Comparison of ENCODE assay signal across 10 cellular contexts in the genomic region with DNA sequence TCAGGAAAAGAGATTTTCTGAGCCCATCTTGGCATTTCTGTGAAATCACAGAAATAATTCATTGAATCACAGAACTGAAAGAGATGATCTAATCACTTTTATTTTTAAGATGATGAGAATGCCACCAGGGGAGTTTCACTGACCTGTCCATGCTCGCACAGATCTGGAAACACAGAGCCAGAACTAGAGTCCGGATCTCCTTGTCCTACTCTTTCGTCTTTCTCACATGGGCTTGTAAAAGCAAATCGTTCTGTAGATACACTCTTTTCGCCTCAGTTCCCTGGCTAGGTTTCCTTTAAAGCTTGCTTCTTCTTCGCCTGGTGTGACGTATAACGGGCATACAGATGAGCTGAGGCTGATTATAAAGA.
DNase-seq lines count a peak whose midpoint lies in the region; TF ChIP-seq lines count a peak whose summit lies in the region.
"Had no signal": no experiment of that assay in that cellular context is flagged by ENCODE, and none has a peak within 500 bp of the region (broad histone marks: within the 10 kb centered on the region; RNA-seq: fewer than 3 reads in every experiment).

No MANE protein-coding gene starts in this region.

- no peaks in the 10 kb centered on the region for H3K36me3 Mint-ChIP-seq in activated T-cell treated with anti-CD3 and anti-CD28 coated beads, Interleukin-2, amount 50 U/mL, for 24 hours (ENCODE audit: low read depth)

- H3K4me3 ChIP-seq in foreskin fibroblast (ENCODE audit: low read depth in 1 of 2, low read length in 2 of 2) (peak overlapping the region; percentile 26 to 55), thymus (ENCODE audit: low read length) (no peak overlapping the region)
- H3K4me3 ChIP-seq: A549 had no signal

- no peaks in the 10 kb centered on the region for H3K9me3 Mint-ChIP-seq in activated T-cell treated with anti-CD3 and anti-CD28 coated beads, Interleukin-2, amount 50 U/mL, for 24 hours

- H3K27me3 ChIP-seq in thymus (ENCODE audit: control insufficient read depth, insufficient read depth): no peaks in the 10 kb centered on the region

- peak overlapping the region; percentile 81 for H3K27ac Mint-ChIP-seq in activated T-cell treated with anti-CD3 and anti-CD28 coated beads, Interleukin-2, amount 50 U/mL, for 24 hours

- H3K36me3 ChIP-seq in thymus (ENCODE audit: control insufficient read depth, insufficient read depth): no peaks in the 10 kb centered on the region

- H3K9me3 ChIP-seq in thymus (ENCODE audit: control insufficient read depth): no peaks in the 10 kb centered on the region
- H3K9me3 ChIP-seq: A549 had no signal

- peaks cover 22% of the 10 kb centered on the region for H3K27me3 Mint-ChIP-seq in activated T-cell treated with anti-CD3 and anti-CD28 coated beads, Interleukin-2, amount 50 U/mL, for 24 hours

- 90% methylated on average over 8 of the region's 8 CpGs for WGBS in thymus

- no peaks in the 10 kb centered on the region for H3K4me1 ChIP-seq in thymus (ENCODE audit: control insufficient read depth, insufficient read depth, low read length)

- no peak overlapping the region for H3K4me3 Mint-ChIP-seq in activated T-cell treated with anti-CD3 and anti-CD28 coated beads, Interleukin-2, amount 50 U/mL, for 24 hours

- TF ChIP-seq CTCF in foreskin fibroblast (IDR thresholded peaks at IDR 0.05; ENCODE audit: low read depth, low read length): no peak

- no peak for DNase-seq in activated T-cell treated with anti-CD3 and anti-CD28 coated beads, Interleukin-2, amount 50 U/mL, for 24 hours
- no peak for DNase-seq in activated T-cell treated with anti-CD3 and anti-CD28 coated beads, Interleukin-2, amount 50 U/mL, for 1 hour
- DNase-seq in HS-5 (ENCODE audit: low read depth) (peak; percentile 32), foreskin fibroblast (no peak), NCI-H2081 treated with DMSO at 0.1 percent for 48 hours (lab: John Stamatoyannopoulos, UW) (no peak), AG08396 (ENCODE audit: low spot score) (no peak), activated T-cell treated with anti-CD3 and anti-CD28 coated beads for 4 hours (no peak)

- peaks cover 13% of the 10 kb centered on the region for H3K4me1 Mint-ChIP-seq in activated T-cell treated with anti-CD3 and anti-CD28 coated beads, Interleukin-2, amount 50 U/mL, for 24 hours (ENCODE audit: low read depth)

- H3K27ac ChIP-seq in thymus (ENCODE audit: low read depth): peak overlapping the region; percentile 18
- H3K27ac ChIP-seq: A549, VCaP had no signal
